In genomic region chr9:121286973-121287721, GRCh38 we compare ENCODE assay signal across 8 cellular contexts. TPM values are rescaled to one million over a fixed set of nuclear protein-coding genes. Genes with fewer than 3 reads are reported as not detected.
DNase-seq lines count a peak whose midpoint lies in the region; ATAC-seq, FAIRE-seq and TF ChIP-seq lines count a peak whose summit lies in the region.

No MANE protein-coding gene starts in this region.

- H3K36me3 ChIP-seq in HUES48 (ENCODE audit: control insufficient read depth, insufficient read depth, low read length) (no peaks in the 10 kb centered on the region), urinary bladder (ENCODE audit: insufficient read depth) (no peaks in the 10 kb centered on the region), OCI-LY7 (ENCODE audit: insufficient read depth, low read length) (no peaks in the 10 kb centered on the region)
- H3K36me3 ChIP-seq in naive thymus-derived CD4-positive, alpha-beta T cell (ENCODE audit: control insufficient read depth in 2 of 3, insufficient read depth in 3 of 3, low read length in 3 of 3): no peaks in the 10 kb centered on the region

- no peak overlapping the region for H3K27ac Mint-ChIP-seq in naive thymus-derived CD4-positive, alpha-beta T cell

- peak overlapping the region; percentile 33 for H3K4me3 ChIP-seq in HUES48 (ENCODE audit: low read depth, low read length)
- H3K4me3 ChIP-seq in naive thymus-derived CD4-positive, alpha-beta T cell (ENCODE audit: low read length): no peak overlapping the region
- no peak overlapping the region for H3K4me3 ChIP-seq in urinary bladder (ENCODE audit: low read depth, low read length)
- H3K4me3 ChIP-seq in OCI-LY7 (ENCODE audit: low read depth, low read length, poor library complexity, severe bottlenecking): no peak overlapping the region

- H3K4me2 ChIP-seq in OCI-LY7 (ENCODE audit: low read length): no peak overlapping the region

- ATAC-seq in naive thymus-derived CD4-positive, alpha-beta T cell: peak; percentile 65
- no peak for ATAC-seq in GM18870 (IDR thresholded peaks at IDR 0.05; ENCODE audit: unreplicated experiment)

- peak overlapping the region; percentile 97 for H3K27ac ChIP-seq in HUES48 (ENCODE audit: low read depth, low read length)
- H3K27ac ChIP-seq in naive thymus-derived CD4-positive, alpha-beta T cell (ENCODE audit: low read depth, low read length): no peak overlapping the region
- H3K27ac ChIP-seq in urinary bladder (ENCODE audit: low read depth): peak overlapping the region; percentile 95
- no peak overlapping the region for H3K27ac ChIP-seq in OCI-LY7 (ENCODE audit: low read depth, low read length, poor library complexity, severe bottlenecking)

- peak overlapping the region; percentile 33; the same call in 1 of the 2 replicates for H3K9ac ChIP-seq in HUES48 (ENCODE audit: low read depth, low read length)

- H3K27me3 ChIP-seq in HUES48 (ENCODE audit: control insufficient read depth, insufficient read depth, low read length): peaks cover 72% of the 10 kb centered on the region
- no peaks in the 10 kb centered on the region for H3K27me3 ChIP-seq in naive thymus-derived CD4-positive, alpha-beta T cell (ENCODE audit: control insufficient read depth in 2 of 2, insufficient read depth in 2 of 2, low read length in 2 of 2)

- peak; percentile 82 for FAIRE-seq in TTC549 (lab: Jason Lieb, UNC)

- intact Hi-C loops in naive thymus-derived CD4-positive, alpha-beta T cell (cut with micrococcal nuclease): no loop called here
- intact Hi-C loops in OCI-LY7 (cut with micrococcal nuclease; ENCODE audit: unreplicated experiment): no loop called here

- H3K79me2 ChIP-seq in OCI-LY7 (ENCODE audit: insufficient read depth, low read depth, low read length): no peaks in the 10 kb centered on the region

- H3K27me3 Mint-ChIP-seq in naive thymus-derived CD4-positive, alpha-beta T cell: no peaks in the 10 kb centered on the region

- POLR2A ChIA-PET in naive thymus-derived CD4-positive, alpha-beta T cell (lab: Charles Lee): no interaction called here
- POLR2A ChIA-PET in OCI-LY7 (lab: Charles Lee): no interaction called here

- H2AFZ ChIP-seq in OCI-LY7 (ENCODE audit: low read length): no peak overlapping the region

- BruUV-seq in OCI-LY7 (replicated peaks; lab: Mats Ljungman, UMichigan): no TSS peak

- no peak for TF ChIP-seq CTCF in OCI-LY7 (conservative IDR thresholded peaks at IDR 0.05; ENCODE audit: low read length)

- DNase-seq in CD1c-positive myeloid dendritic cell (ENCODE audit: extremely low spot score) (peak; percentile 92), fibroblast of peridontal ligament (ENCODE audit: extremely low read depth) (peak; percentile 94), OCI-LY7 (ENCODE audit: low spot score) (no peak)
- DNase-seq in naive thymus-derived CD4-positive, alpha-beta T cell: peak in 1 of 9 donors; percentile 55

- H3K4me1 Mint-ChIP-seq in naive thymus-derived CD4-positive, alpha-beta T cell: peaks cover 0 to 20% (median 9%) of the 10 kb centered on the region in 7 donors

- H3K9me2 ChIP-seq in OCI-LY7 (ENCODE audit: insufficient read depth, low read length): no peaks in the 10 kb centered on the region

- WGBS in urinary bladder: 9% methylated on average over 13 of the region's 13 CpGs

- no peaks in the 10 kb centered on the region for H3K9me3 Mint-ChIP-seq in naive thymus-derived CD4-positive, alpha-beta T cell

- no peaks in the 10 kb centered on the region for H3K9me3 ChIP-seq in HUES48 (ENCODE audit: control insufficient read depth, insufficient read depth, low read length)
- H3K9me3 ChIP-seq in naive thymus-derived CD4-positive, alpha-beta T cell (ENCODE audit: control insufficient read depth in 2 of 3, low read length in 3 of 3): no peaks in the 10 kb centered on the region
- no peaks in the 10 kb centered on the region for H3K9me3 ChIP-seq in OCI-LY7 (ENCODE audit: low read length)

- peaks cover 0 to 15% (median 0%) of the 10 kb centered on the region in 5 donors for H3K36me3 Mint-ChIP-seq in naive thymus-derived CD4-positive, alpha-beta T cell

- no peak overlapping the region for H3K4me3 Mint-ChIP-seq in naive thymus-derived CD4-positive, alpha-beta T cell

- H4K20me1 ChIP-seq in OCI-LY7 (ENCODE audit: insufficient read depth, low read length): no peaks in the 10 kb centered on the region

- H3K4me1 ChIP-seq in HUES48 (ENCODE audit: control insufficient read depth, insufficient read depth, low read length) (peaks cover 39% of the 10 kb centered on the region), urinary bladder (ENCODE audit: insufficient read depth) (peaks cover 4% of the 10 kb centered on the region), OCI-LY7 (ENCODE audit: insufficient read depth, low read length, poor library complexity, severe bottlenecking) (no peaks in the 10 kb centered on the region)
- no peaks in the 10 kb centered on the region for H3K4me1 ChIP-seq in naive thymus-derived CD4-positive, alpha-beta T cell (ENCODE audit: control insufficient read depth in 2 of 2, insufficient read depth in 2 of 2, low read length in 2 of 2)

- CTCF ChIA-PET in naive thymus-derived CD4-positive, alpha-beta T cell (lab: Charles Lee): no interaction called here
- CTCF ChIA-PET in OCI-LY7 (lab: Charles Lee; ENCODE audit: unreplicated experiment): no interaction called here

RNA-seq across cellular contexts. Expression of gene GSN, which starts 19.2 kb away (rescaled TPM):
- total RNA-seq in naive thymus-derived CD4-positive, alpha-beta T cell: 10 to 100 TPM in 1 of 5 experiments, 1 to 10 TPM in 4; 4.2 to 34.6 (median 7.8) TPM
- 1 to 10 TPM; 2.9 to 3.9 TPM for polyA plus RNA-seq in naive thymus-derived CD4-positive, alpha-beta T cell
- total RNA-seq in urinary bladder: 405 TPM
- polyA plus RNA-seq in urinary bladder: 2,591 TPM
- total RNA-seq in OCI-LY7 (2014; rRNA removed; shearing (Covaris generic)): 10.9 and 16.3 TPM in 2 replicates
- total RNA-seq in OCI-LY7 (2022): 13.4 and 15.3 TPM in 2 replicates

Comparison
In these comparisons a context has a peak if more than half of its experiments do, and no peak if none do; other contexts are left out.
1. H3K27ac ChIP-seq: peak in HUES48 (single experiment) and urinary bladder (single experiment); none in naive thymus-derived CD4-positive, alpha-beta T cell (single experiment) and OCI-LY7 (single experiment).
2. RNA of gene GSN, which starts 19.2 kb away (total RNA-seq): 405 TPM in urinary bladder (single experiment); 10.9 to 16.3 TPM in OCI-LY7 and 4.2 to 34.6 TPM in naive thymus-derived CD4-positive, alpha-beta T cell; every median in the first group is over 10 times any median in the second.